Comparison of ENCODE assay signal across 23 cellular contexts in the genomic region with DNA sequence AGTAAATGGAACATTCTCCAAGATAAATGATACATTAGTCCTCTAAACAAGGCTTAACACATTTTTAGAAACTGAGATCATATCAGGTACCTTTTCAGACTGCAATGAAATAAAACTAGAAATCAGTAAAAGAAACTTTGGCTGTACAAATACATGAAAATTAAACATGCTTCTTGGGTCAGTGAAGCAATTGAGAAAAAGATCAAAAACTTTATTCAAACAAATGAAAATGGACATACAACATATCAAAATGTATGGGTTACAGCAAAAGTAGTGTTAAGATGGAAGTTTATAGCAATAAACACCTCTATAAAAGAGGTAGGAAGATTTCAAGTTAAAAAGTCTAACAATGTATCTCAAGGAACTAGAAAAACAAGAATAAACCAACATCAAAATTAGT.
DNase-seq lines count a peak whose midpoint lies in the region; ATAC-seq, FAIRE-seq and TF ChIP-seq lines count a peak whose summit lies in the region.
"Had no signal": no experiment of that assay in that cellular context is flagged by ENCODE, and none has a peak within 500 bp of the region (broad histone marks: within the 10 kb centered on the region; RNA-seq: fewer than 3 reads in every experiment).

No MANE protein-coding gene starts in this region.

- DNase-seq in D721Med (ENCODE audit: insufficient read length, low spot score) (no peak), GM12878 (ENCODE audit: low read depth, low spot score) (no peak), kidney (no peak)
- DNase-seq: AML-193; Caco-2; Calu3; CD4-positive, alpha-beta T cell; CD8-positive, alpha-beta T cell; DMS 273 treated with DMSO at 0.1 percent for 48 hours; DMS153; DMS53; DMS79; DND-41; EL; GDM1 had no signal

- no peak for TF ChIP-seq EP300 in GM12878 (IDR thresholded peaks at IDR 0.05; ENCODE audit: borderline replicate concordance in 1 of 2, control insufficient read depth in 1 of 2, low read depth in 2 of 2, low read length in 2 of 2)

- peak; percentile 32 for FAIRE-seq in D721Med (lab: Jason Lieb, UNC)
- FAIRE-seq in GM12878 (lab: Jason Lieb, UNC), result no peak
- FAIRE-seq in kidney (lab: Jason Lieb, UNC), result peak; percentile 62
- FAIRE-seq: A549, GM12891, GM19239 had no signal

- H4K20me1 ChIP-seq in GM12878 (ENCODE audit: control insufficient read depth, insufficient read depth), result no peaks in the 10 kb centered on the region
- H4K20me1 ChIP-seq: BLaER1 treated with 17β-estradiol and CSF1 and Interleukin-3, amounts not matched to agents 10 nM and 100 nM had no signal

- POLR2A ChIA-PET in GM12878 (lab: Charles Lee), result no interaction called here

- CTCF ChIA-PET in GM12878 (lab: Yijun Ruan, JAX), result no interaction called here

- RAD21 ChIA-PET in GM12878 (lab: Charles Lee; ENCODE audit: unreplicated experiment), result no interaction called here

- H3K9me3 ChIP-seq in GM12878 (replicated peaks; ENCODE audit: control insufficient read depth, insufficient read depth, low read length) (no peaks in the 10 kb centered on the region; the same call in 2 of the 3 replicates), kidney (ENCODE audit: control insufficient read depth in 1 of 2, low read length in 2 of 2) (no peaks in the 10 kb centered on the region)
- H3K9me3 ChIP-seq: A549, Caco-2 had no signal

- intact Hi-C loops in GM12878 (cut with micrococcal nuclease; ENCODE audit: unreplicated experiment) (no loop called here), kidney (cut with DNase I) (no loop called here)

- H2AFZ ChIP-seq in GM12878 (ENCODE audit: control insufficient read depth, low read depth, low read length), result no peak overlapping the region

- H3K36me3 ChIP-seq in GM12878 (ENCODE audit: control insufficient read depth in 2 of 2, insufficient read depth in 2 of 2, low read length in 1 of 2) (no peaks in the 10 kb centered on the region), kidney (ENCODE audit: control insufficient read depth in 1 of 2, insufficient read depth in 2 of 2, low read length in 2 of 2) (no peaks in the 10 kb centered on the region)

- TF ChIP-seq CTCF in D721Med (IDR thresholded peaks at IDR 0.05; ENCODE audit: insufficient read depth, missing control alignments) (no peak), GM12878 (IDR thresholded peaks at IDR 0.05 in 2 of 3, conservative IDR thresholded peaks at IDR 0.05 in 1 of 3; ENCODE audit: control insufficient read depth in 2 of 3, extremely low read depth in 1 of 3, insufficient read depth in 1 of 3, low read depth in 3 of 3, low read length in 3 of 3) (no peak), kidney (IDR thresholded peaks at IDR 0.05; ENCODE audit: borderline replicate concordance, extremely low read depth, insufficient read depth) (no peak)

- ATAC-seq in GM12878 (no peak), GM21825 (IDR thresholded peaks at IDR 0.05; ENCODE audit: unreplicated experiment) (no peak), GM21528 (IDR thresholded peaks at IDR 0.05; ENCODE audit: low FRiP score, unreplicated experiment) (no peak)
- ATAC-seq: A549; CD8-positive, alpha-beta T cell had no signal

- no peak overlapping the region for H3K9ac ChIP-seq in GM12878 (ENCODE audit: control insufficient read depth, insufficient read depth, low read length)
- no peak overlapping the region for H3K9ac ChIP-seq in kidney (ENCODE audit: low read length in 2 of 2)
- H3K9ac ChIP-seq: BLaER1 treated with 17β-estradiol and CSF1 and Interleukin-3, amounts not matched to agents 10 nM and 100 nM had no signal

- SMC1A ChIA-PET in GM12878 (lab: Charles Lee; ENCODE audit: uncharacterized antibody, unreplicated experiment), result no interaction called here

- BruUV-seq in GM12878 (replicated peaks; lab: Mats Ljungman, UMichigan), result no TSS peak

- H3K4me3 ChIP-seq in GM12878 (no peak overlapping the region), kidney (ENCODE audit: low read length in 2 of 2) (no peak overlapping the region)
- H3K4me3 ChIP-seq: A549; BLaER1 treated with 17β-estradiol and CSF1 and Interleukin-3, amounts not matched to agents 10 nM and 100 nM had no signal

- H3K4me1 ChIP-seq in GM12878 (ENCODE audit: control insufficient read depth, insufficient read depth, low read length) (no peaks in the 10 kb centered on the region), kidney (ENCODE audit: control insufficient read depth in 1 of 2, insufficient read depth in 1 of 2, low read depth in 1 of 2, low read length in 2 of 2) (no peaks in the 10 kb centered on the region)
- H3K4me1 ChIP-seq: A549, Caco-2 had no signal

- H3K27me3 ChIP-seq in GM12878 (replicated peaks in 1 of 2; ENCODE audit: control insufficient read depth in 2 of 2, insufficient read depth in 2 of 2, low read length in 1 of 2), result no peaks in the 10 kb centered on the region
- H3K27me3 ChIP-seq: BLaER1 treated with 17β-estradiol and CSF1 and Interleukin-3, amounts not matched to agents 10 nM and 100 nM had no signal

- TF ChIP-seq RAD21 in GM12878 (IDR thresholded peaks at IDR 0.05; ENCODE audit: insufficient read depth, low read depth, low read length), result no peak

- no peak overlapping the region for H3K27ac ChIP-seq in GM12878 (ENCODE audit: control insufficient read depth, insufficient read depth)
- H3K27ac ChIP-seq in kidney (ENCODE audit: low read depth in 2 of 2, low read length in 2 of 2), result no peak overlapping the region
- H3K27ac ChIP-seq: 22Rv1; A549; BLaER1 treated with 17β-estradiol and CSF1 and Interleukin-3, amounts not matched to agents 10 nM and 100 nM; C4-2B had no signal

- in situ Hi-C loops in GM12878 (cut with MboI), result no loop called here

- TF ChIP-seq POLR2A in GM12878 (IDR thresholded peaks at IDR 0.05; ENCODE audit: low read depth, low read length), result no peak

- H3K4me2 ChIP-seq in GM12878 (ENCODE audit: control insufficient read depth, insufficient read depth), result no peak overlapping the region
- H3K4me2 ChIP-seq: A549; BLaER1 treated with 17β-estradiol and CSF1 and Interleukin-3, amounts not matched to agents 10 nM and 100 nM had no signal

- no peaks in the 10 kb centered on the region for H3K79me2 ChIP-seq in GM12878 (ENCODE audit: control insufficient read depth, insufficient read depth, low read length)

TF ChIP-seq in GM12878, 131 proteins besides CTCF, POLR2A, EP300 and RAD21:
- no peak for TF ChIP-seq NFIC (IDR thresholded peaks at IDR 0.05; ENCODE audit: low read depth, low read length)
- no peak for TF ChIP-seq MYC (IDR thresholded peaks at IDR 0.05; ENCODE audit: insufficient read depth, insufficient read length, insufficient replicate concordance, low read length, severe bottlenecking)
- TF ChIP-seq, protein P1, sequence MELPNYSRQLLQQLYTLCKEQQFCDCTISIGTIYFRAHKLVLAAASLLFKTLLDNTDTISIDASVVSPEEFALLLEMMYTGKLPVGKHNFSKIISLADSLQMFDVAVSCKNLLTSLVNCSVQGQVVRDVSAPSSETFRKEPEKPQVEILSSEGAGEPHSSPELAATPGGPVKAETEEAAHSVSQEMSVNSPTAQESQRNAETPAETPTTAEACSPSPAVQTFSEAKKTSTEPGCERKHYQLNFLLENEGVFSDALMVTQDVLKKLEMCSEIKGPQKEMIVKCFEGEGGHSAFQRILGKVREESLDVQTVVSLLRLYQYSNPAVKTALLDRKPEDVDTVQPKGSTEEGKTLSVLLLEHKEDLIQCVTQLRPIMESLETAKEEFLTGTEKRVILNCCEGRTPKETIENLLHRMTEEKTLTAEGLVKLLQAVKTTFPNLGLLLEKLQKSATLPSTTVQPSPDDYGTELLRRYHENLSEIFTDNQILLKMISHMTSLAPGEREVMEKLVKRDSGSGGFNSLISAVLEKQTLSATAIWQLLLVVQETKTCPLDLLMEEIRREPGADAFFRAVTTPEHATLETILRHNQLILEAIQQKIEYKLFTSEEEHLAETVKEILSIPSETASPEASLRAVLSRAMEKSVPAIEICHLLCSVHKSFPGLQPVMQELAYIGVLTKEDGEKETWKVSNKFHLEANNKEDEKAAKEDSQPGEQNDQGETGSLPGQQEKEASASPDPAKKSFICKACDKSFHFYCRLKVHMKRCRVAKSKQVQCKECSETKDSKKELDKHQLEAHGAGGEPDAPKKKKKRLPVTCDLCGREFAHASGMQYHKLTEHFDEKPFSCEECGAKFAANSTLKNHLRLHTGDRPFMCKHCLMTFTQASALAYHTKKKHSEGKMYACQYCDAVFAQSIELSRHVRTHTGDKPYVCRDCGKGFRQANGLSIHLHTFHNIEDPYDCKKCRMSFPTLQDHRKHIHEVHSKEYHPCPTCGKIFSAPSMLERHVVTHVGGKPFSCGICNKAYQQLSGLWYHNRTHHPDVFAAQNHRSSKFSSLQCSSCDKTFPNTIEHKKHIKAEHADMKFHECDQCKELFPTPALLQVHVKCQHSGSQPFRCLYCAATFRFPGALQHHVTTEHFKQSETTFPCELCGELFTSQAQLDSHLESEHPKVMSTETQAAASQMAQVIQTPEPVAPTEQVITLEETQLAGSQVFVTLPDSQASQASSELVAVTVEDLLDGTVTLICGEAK (IDR thresholded peaks at IDR 0.05; ENCODE audit: borderline replicate concordance), result peak; percentile 64
- TF ChIP-seq ZBED1 (IDR thresholded peaks at IDR 0.05; ENCODE audit: borderline replicate concordance), result no peak
